ENCODE assay signal across 28 cellular contexts in genomic region chr1:59314776-59315528, GRCh38. TPM values are rescaled to one million over a fixed set of nuclear protein-coding genes. Genes with fewer than 3 reads are reported as not detected.
DNase-seq lines count a peak whose midpoint lies in the region; ATAC-seq and TF ChIP-seq lines count a peak whose summit lies in the region.
"Had no signal": no experiment of that assay in that cellular context is flagged by ENCODE, and none has a peak within 500 bp of the region (broad histone marks: within the 10 kb centered on the region; RNA-seq: fewer than 3 reads in every experiment).

No MANE protein-coding gene starts in this region.

- intact Hi-C loops in activated T-helper 2 cell treated with anti-CD3 and anti-CD28 coated beads, Interferon-gamma antibody, Interleukin-2, Interleukin-4, amounts not matched to agents 10 μg/mL and 5 μg/mL and 100 μg/mL, durations not matched to agents 14 hours and 24 hours and 36 hours (cut with micrococcal nuclease) = no loop called here

- H3K4me3 Mint-ChIP-seq in activated naive CD8-positive, alpha-beta T cell treated with anti-CD3 and anti-CD28 coated beads, Interleukin-2, amount 10 ng/mL, durations not matched to agents 7 days and 5 days = peak overlapping the region; percentile 11
- H3K4me3 Mint-ChIP-seq in activated naive CD8-positive, alpha-beta T cell treated with anti-CD3 and anti-CD28 coated beads for 36 hours = no peak overlapping the region
- no peak overlapping the region for H3K4me3 Mint-ChIP-seq in neural crest cell
- H3K4me3 Mint-ChIP-seq in activated T-helper 2 cell treated with anti-CD3 and anti-CD28 coated beads, Interferon-gamma antibody, Interleukin-2, Interleukin-4, amounts not matched to agents 10 μg/mL and 5 μg/mL and 100 μg/mL, durations not matched to agents 14 hours and 24 hours and 36 hours (ENCODE audit: low read depth) = no peak overlapping the region
- H3K4me3 Mint-ChIP-seq: GM23338; HFFc6; stimulated activated naive B cell treated with anti-CD40 and anti-IgM and Interleukin-4, amounts not matched to agents 10 μg/mL and 1 μg/mL and 100 μg/mL, for 72 hours had no signal

- peaks cover 23% of the 10 kb centered on the region for H3K36me3 Mint-ChIP-seq in activated naive CD8-positive, alpha-beta T cell treated with anti-CD3 and anti-CD28 coated beads, Interleukin-2, amount 10 ng/mL, durations not matched to agents 7 days and 5 days
- H3K36me3 Mint-ChIP-seq in activated naive CD8-positive, alpha-beta T cell treated with anti-CD3 and anti-CD28 coated beads for 36 hours = peaks cover 6% of the 10 kb centered on the region
- H3K36me3 Mint-ChIP-seq in neural crest cell (ENCODE audit: low read depth) = peaks cover 4% of the 10 kb centered on the region
- H3K36me3 Mint-ChIP-seq in activated T-helper 2 cell treated with anti-CD3 and anti-CD28 coated beads, Interferon-gamma antibody, Interleukin-2, Interleukin-4, amounts not matched to agents 10 μg/mL and 5 μg/mL and 100 μg/mL, durations not matched to agents 14 hours and 24 hours and 36 hours (ENCODE audit: low read depth) = peaks cover 16% of the 10 kb centered on the region

- peaks cover 23% of the 10 kb centered on the region for H3K4me1 Mint-ChIP-seq in activated naive CD8-positive, alpha-beta T cell treated with anti-CD3 and anti-CD28 coated beads, Interleukin-2, amount 10 ng/mL, durations not matched to agents 7 days and 5 days
- H3K4me1 Mint-ChIP-seq in activated naive CD8-positive, alpha-beta T cell treated with anti-CD3 and anti-CD28 coated beads for 36 hours = peaks cover 14% of the 10 kb centered on the region
- H3K4me1 Mint-ChIP-seq in neural crest cell = peaks cover 22% of the 10 kb centered on the region
- H3K4me1 Mint-ChIP-seq in activated T-helper 2 cell treated with anti-CD3 and anti-CD28 coated beads, Interferon-gamma antibody, Interleukin-2, Interleukin-4, amounts not matched to agents 10 μg/mL and 5 μg/mL and 100 μg/mL, durations not matched to agents 14 hours and 24 hours and 36 hours (ENCODE audit: low read depth) = peaks cover 28% of the 10 kb centered on the region

- H3K27ac Mint-ChIP-seq in activated naive CD8-positive, alpha-beta T cell treated with anti-CD3 and anti-CD28 coated beads, Interleukin-2, amount 10 ng/mL, durations not matched to agents 7 days and 5 days = no peak overlapping the region
- no peak overlapping the region for H3K27ac Mint-ChIP-seq in activated naive CD8-positive, alpha-beta T cell treated with anti-CD3 and anti-CD28 coated beads for 36 hours
- H3K27ac Mint-ChIP-seq in neural crest cell (ENCODE audit: unreplicated experiment) = peak overlapping the region; percentile 9
- no peak overlapping the region for H3K27ac Mint-ChIP-seq in activated T-helper 2 cell treated with anti-CD3 and anti-CD28 coated beads, Interferon-gamma antibody, Interleukin-2, Interleukin-4, amounts not matched to agents 10 μg/mL and 5 μg/mL and 100 μg/mL, durations not matched to agents 14 hours and 24 hours and 36 hours
- H3K27ac Mint-ChIP-seq: GM23338; HFFc6; stimulated activated naive B cell treated with anti-CD40 and anti-IgM and Interleukin-4, amounts not matched to agents 10 μg/mL and 1 μg/mL and 100 μg/mL, for 72 hours had no signal

- DNase-seq in activated naive CD8-positive, alpha-beta T cell treated with anti-CD3 and anti-CD28 coated beads, Interleukin-2, amount 10 ng/mL, durations not matched to agents 7 days and 5 days = no peak
- no peak for DNase-seq in activated naive CD8-positive, alpha-beta T cell treated with anti-CD3 and anti-CD28 coated beads for 36 hours
- DNase-seq in kidney tubule cell (ENCODE audit: low spot score) = peak; percentile 10
- DNase-seq in neural crest cell (ENCODE audit: low read depth, low spot score) = no peak
- DNase-seq in nucleus accumbens (lab: John Stamatoyannopoulos, UW) = no peak
- DNase-seq in NCI-H1105 treated with DMSO at 0.1 percent for 48 hours (lab: John Stamatoyannopoulos, UW) = no peak
- no peak for DNase-seq in activated T-helper 2 cell treated with anti-CD3 and anti-CD28 coated beads, Interferon-gamma antibody, Interleukin-2, Interleukin-4, amounts not matched to agents 10 μg/mL and 5 μg/mL and 100 μg/mL, durations not matched to agents 14 hours and 24 hours and 36 hours (ENCODE audit: low spot score)
- DNase-seq: activated CD4-positive, alpha-beta T cell treated with anti-CD3 and anti-CD28 coated beads, Interleukin-2, amount 50 U/mL, for 48 hours; activated CD4-positive, CD25-positive, alpha-beta regulatory T cell; activated CD8-positive, alpha-beta memory T cell treated with anti-CD3 and anti-CD28 coated beads, Interleukin-2, amount 50 U/mL, for 48 hours; activated effector memory CD4-positive, alpha-beta T cell treated with Interleukin-2 at 50 U/mL for 16 hours; DMS79 treated with DMSO at 0.1 percent for 48 hours; HFFc6; hippocampal formation; Kasumi-1; left ventricle myocardium inferior; NCI-H1092; NCI-H187; NCI-H2171 treated with DMSO at 0.1 percent for 48 hours; NCI-H526; SHP77 treated with DMSO at 0.1 percent for 48 hours; stimulated activated naive B cell treated with anti-CD40 and anti-IgM and Interleukin-4, amounts not matched to agents 10 μg/mL and 1 μg/mL and 100 μg/mL, for 72 hours; T1000; upper lobe of left lung had no signal

- POLR2A ChIA-PET in activated naive CD8-positive, alpha-beta T cell treated with anti-CD3 and anti-CD28 coated beads, Interleukin-2, amount 10 ng/mL, durations not matched to agents 7 days and 5 days (lab: Charles Lee) = interaction anchor here (0.6 kb wide), 1 partner anchor 9 kb away, joined by 3 read pairs; no protein-coding TSS in a partner anchor

- H3K9me3 Mint-ChIP-seq in activated naive CD8-positive, alpha-beta T cell treated with anti-CD3 and anti-CD28 coated beads, Interleukin-2, amount 10 ng/mL, durations not matched to agents 7 days and 5 days = peaks cover 5% of the 10 kb centered on the region
- H3K9me3 Mint-ChIP-seq in activated naive CD8-positive, alpha-beta T cell treated with anti-CD3 and anti-CD28 coated beads for 36 hours = peaks cover 3% of the 10 kb centered on the region
- H3K9me3 Mint-ChIP-seq in neural crest cell = peaks cover 7% of the 10 kb centered on the region
- peaks cover 13% of the 10 kb centered on the region for H3K9me3 Mint-ChIP-seq in activated T-helper 2 cell treated with anti-CD3 and anti-CD28 coated beads, Interferon-gamma antibody, Interleukin-2, Interleukin-4, amounts not matched to agents 10 μg/mL and 5 μg/mL and 100 μg/mL, durations not matched to agents 14 hours and 24 hours and 36 hours
- H3K9me3 Mint-ChIP-seq: GM23338, HFFc6 had no signal

- TF ChIP-seq CTCF in VCaP (conservative IDR thresholded peaks at IDR 0.05) (no peak), neural crest cell (conservative IDR thresholded peaks at IDR 0.05) (no peak)

- H3K27ac ChIP-seq in VCaP = peak overlapping the region; percentile 88
- H3K27ac ChIP-seq: gastroesophageal sphincter, left ventricle myocardium inferior had no signal

- no peaks in the 10 kb centered on the region for H3K27me3 Mint-ChIP-seq in activated naive CD8-positive, alpha-beta T cell treated with anti-CD3 and anti-CD28 coated beads, Interleukin-2, amount 10 ng/mL, durations not matched to agents 7 days and 5 days
- no peaks in the 10 kb centered on the region for H3K27me3 Mint-ChIP-seq in activated naive CD8-positive, alpha-beta T cell treated with anti-CD3 and anti-CD28 coated beads for 36 hours
- no peaks in the 10 kb centered on the region for H3K27me3 Mint-ChIP-seq in neural crest cell (ENCODE audit: low read depth)
- H3K27me3 Mint-ChIP-seq in activated T-helper 2 cell treated with anti-CD3 and anti-CD28 coated beads, Interferon-gamma antibody, Interleukin-2, Interleukin-4, amounts not matched to agents 10 μg/mL and 5 μg/mL and 100 μg/mL, durations not matched to agents 14 hours and 24 hours and 36 hours (ENCODE audit: low read depth) = no peaks in the 10 kb centered on the region
- H3K27me3 Mint-ChIP-seq: progenitor cell of endocrine pancreas; stimulated activated naive B cell treated with anti-CD40 and anti-IgM and Interleukin-4, amounts not matched to agents 10 μg/mL and 1 μg/mL and 100 μg/mL, for 72 hours had no signal

- ATAC-seq in activated naive CD8-positive, alpha-beta T cell treated with anti-CD3 and anti-CD28 coated beads, Interleukin-2, amount 10 ng/mL, durations not matched to agents 7 days and 5 days (ENCODE audit: low read depth) = no peak
- ATAC-seq: gastroesophageal sphincter; GM23338; stimulated activated naive B cell treated with anti-CD40 and anti-IgM and Interleukin-4, amounts not matched to agents 10 μg/mL and 1 μg/mL and 100 μg/mL, for 72 hours had no signal

RNA-seq across cellular contexts. Expression of gene FGGY, which starts 18.1 kb away (rescaled TPM):
- total RNA-seq in activated naive CD8-positive, alpha-beta T cell treated with anti-CD3 and anti-CD28 coated beads, Interleukin-2, amount 10 ng/mL, durations not matched to agents 7 days and 5 days = 10 to 100 TPM; 10.1 to 11.7 TPM
- total RNA-seq in activated naive CD8-positive, alpha-beta T cell treated with anti-CD3 and anti-CD28 coated beads for 36 hours = 1 to 10 TPM; 6.6 to 9.7 TPM
- 14.0 and 16.4 TPM in 2 replicates for total RNA-seq in neural crest cell
- total RNA-seq in activated T-helper 2 cell treated with anti-CD3 and anti-CD28 coated beads, Interferon-gamma antibody, Interleukin-2, Interleukin-4, amounts not matched to agents 10 μg/mL and 5 μg/mL and 100 μg/mL, durations not matched to agents 14 hours and 24 hours and 36 hours = 10.5 and 13.4 TPM in 2 replicates
